In the genomic region with DNA sequence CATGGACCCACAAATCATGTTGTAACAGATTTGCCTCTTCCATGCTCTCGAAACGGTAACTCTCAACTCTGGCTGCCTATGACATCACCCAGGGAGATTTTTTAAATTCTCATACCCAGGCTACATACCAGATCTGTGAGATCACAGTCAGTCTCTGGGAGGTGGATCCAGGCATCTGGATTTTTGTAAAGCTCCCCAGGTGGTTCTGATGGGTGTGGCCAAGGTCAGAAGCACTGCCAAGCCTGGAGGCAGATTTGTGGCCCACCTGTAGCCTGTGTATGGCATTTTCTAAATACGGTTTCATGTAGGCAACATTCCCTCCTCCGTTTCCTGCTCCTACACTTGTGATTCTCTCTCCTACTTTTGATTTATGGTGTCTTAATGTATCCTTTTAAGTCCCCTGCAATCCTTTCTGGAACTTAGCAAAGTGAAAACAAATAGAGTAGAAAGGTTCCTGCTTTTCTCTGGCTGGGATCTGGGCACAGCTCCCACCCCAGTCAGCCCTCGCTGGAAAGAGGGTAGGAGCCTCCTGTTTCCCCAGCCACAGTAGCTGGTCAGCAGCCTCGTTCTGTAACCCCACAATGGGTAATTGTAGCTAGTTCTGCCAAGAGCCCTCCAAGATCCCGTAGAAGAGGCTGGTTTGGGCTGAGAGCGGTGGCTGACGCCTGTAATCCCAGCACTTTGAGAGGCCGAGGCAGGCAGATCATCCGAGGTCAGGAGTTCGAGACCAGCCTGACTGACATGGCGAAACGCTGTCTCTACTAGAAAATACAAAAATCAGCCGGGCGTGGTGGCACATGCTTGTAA, we compare ENCODE assay signal across 8 cellular contexts.
DNase-seq lines count a peak whose midpoint lies in the region; ATAC-seq and TF ChIP-seq lines count a peak whose summit lies in the region.

No MANE protein-coding gene starts in this region.

- no peak overlapping the region for H3K4me3 Mint-ChIP-seq in T-helper 2 cell treated with Interferon-gamma antibody and Interleukin-4, amounts not matched to agents 5 μg/mL and 100 μg/mL, for 36 hours

- TF ChIP-seq POLR2A in lower leg skin (IDR thresholded peaks at IDR 0.05) = no peak

- no peaks in the 10 kb centered on the region for H3K9me3 Mint-ChIP-seq in T-helper 2 cell treated with Interferon-gamma antibody and Interleukin-4, amounts not matched to agents 5 μg/mL and 100 μg/mL, for 36 hours

- TF ChIP-seq CTCF in foreskin fibroblast (IDR thresholded peaks at IDR 0.05; ENCODE audit: low read depth, low read length) (no peak), retinal pigment epithelial cell (conservative IDR thresholded peaks at IDR 0.05; ENCODE audit: low read depth, low read length) (no peak), lower leg skin (IDR thresholded peaks at IDR 0.05) (no peak)

- H3K27me3 Mint-ChIP-seq in T-helper 2 cell treated with Interferon-gamma antibody and Interleukin-4, amounts not matched to agents 5 μg/mL and 100 μg/mL, for 36 hours (ENCODE audit: low read depth) = peaks cover 8% of the 10 kb centered on the region

- no peak overlapping the region for H3K4me3 ChIP-seq in foreskin fibroblast (ENCODE audit: low read depth in 1 of 2, low read length in 2 of 2)
- H3K4me3 ChIP-seq in retinal pigment epithelial cell (ENCODE audit: low read length) = no peak overlapping the region
- H3K4me3 ChIP-seq in lower leg skin (ENCODE audit: low read depth, poor library complexity, severe bottlenecking) = no peak overlapping the region

- WGBS in lower leg skin, 2 donors = 69 to 74% methylated on average over 16 of the region's 16 CpGs

- no peaks in the 10 kb centered on the region for H3K4me1 Mint-ChIP-seq in T-helper 2 cell treated with Interferon-gamma antibody and Interleukin-4, amounts not matched to agents 5 μg/mL and 100 μg/mL, for 36 hours (ENCODE audit: low read depth)

- DNase-seq in GM04503 (ENCODE audit: low read depth) (peak; percentile 24), RKO (ENCODE audit: low spot score) (peak; percentile 6), foreskin fibroblast (peak; percentile 48 to 77), retinal pigment epithelial cell (ENCODE audit: low read depth) (peak; percentile 69), lower leg skin (ENCODE audit: low spot score in 2 of 2) (no peak)
- DNase-seq in T-helper 2 cell treated with Interferon-gamma antibody and Interleukin-4, amounts not matched to agents 5 μg/mL and 100 μg/mL, for 36 hours (ENCODE audit: low spot score) = no peak

- intact Hi-C loops in lower leg skin (cut with DNase I; ENCODE audit: low total_unique reads) = no loop called here

- no peaks in the 10 kb centered on the region for H3K36me3 Mint-ChIP-seq in T-helper 2 cell treated with Interferon-gamma antibody and Interleukin-4, amounts not matched to agents 5 μg/mL and 100 μg/mL, for 36 hours (ENCODE audit: low read depth)

- ATAC-seq in HG02759 (IDR thresholded peaks at IDR 0.05; ENCODE audit: unreplicated experiment) = no peak
- ATAC-seq in HG03108 (IDR thresholded peaks at IDR 0.05; ENCODE audit: unreplicated experiment) = no peak

- H3K27ac Mint-ChIP-seq in T-helper 2 cell treated with Interferon-gamma antibody and Interleukin-4, amounts not matched to agents 5 μg/mL and 100 μg/mL, for 36 hours = no peak overlapping the region

Comparison
In these comparisons a context has a peak if more than half of its experiments do, and no peak if none do; other contexts are left out.
1. DNase-seq: peak in GM04503 (single experiment), RKO (single experiment), foreskin fibroblast (2 of 2) and retinal pigment epithelial cell (single experiment); none in T-helper 2 cell treated with Interferon-gamma antibody and Interleukin-4, amounts not matched to agents 5 μg/mL and 100 μg/mL, for 36 hours (single experiment) and lower leg skin (0 of 2).